In genomic region chr4:993111-994029, GRCh38 we compare ENCODE assay signal across 1 cellular context.
TF ChIP-seq lines count a peak whose summit lies in the region.

Gene SLC26A1, minus strand, starts transcription at chr4:993404. Its CDS starts 1,701 bp downstream, at chr4:991703.

TF ChIP-seq in HepG2, 621 proteins besides CTCF, POLR2A, EP300 and RAD21 (continued from another document and continues in another):
- TF ChIP-seq, protein P1, sequence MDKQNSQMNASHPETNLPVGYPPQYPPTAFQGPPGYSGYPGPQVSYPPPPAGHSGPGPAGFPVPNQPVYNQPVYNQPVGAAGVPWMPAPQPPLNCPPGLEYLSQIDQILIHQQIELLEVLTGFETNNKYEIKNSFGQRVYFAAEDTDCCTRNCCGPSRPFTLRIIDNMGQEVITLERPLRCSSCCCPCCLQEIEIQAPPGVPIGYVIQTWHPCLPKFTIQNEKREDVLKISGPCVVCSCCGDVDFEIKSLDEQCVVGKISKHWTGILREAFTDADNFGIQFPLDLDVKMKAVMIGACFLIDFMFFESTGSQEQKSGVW (CRISPR knock-in tag; IDR thresholded peaks at IDR 0.05; ENCODE audit: borderline replicate concordance), result no peak
- no peak; the same call in 1 of the 2 replicates for TF ChIP-seq NFKBIZ (CRISPR knock-in tag; IDR thresholded peaks at IDR 0.05)
- TF ChIP-seq RNF2 (conservative IDR thresholded peaks at IDR 0.05; ENCODE audit: low read depth), result no peak
- TF ChIP-seq, protein P2, sequence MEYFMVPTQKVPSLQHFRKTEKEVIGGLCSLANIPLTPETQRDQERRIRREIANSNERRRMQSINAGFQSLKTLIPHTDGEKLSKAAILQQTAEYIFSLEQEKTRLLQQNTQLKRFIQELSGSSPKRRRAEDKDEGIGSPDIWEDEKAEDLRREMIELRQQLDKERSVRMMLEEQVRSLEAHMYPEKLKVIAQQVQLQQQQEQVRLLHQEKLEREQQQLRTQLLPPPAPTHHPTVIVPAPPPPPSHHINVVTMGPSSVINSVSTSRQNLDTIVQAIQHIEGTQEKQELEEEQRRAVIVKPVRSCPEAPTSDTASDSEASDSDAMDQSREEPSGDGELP (IDR thresholded peaks at IDR 0.05; ENCODE audit: borderline replicate concordance, low read depth), result peak; percentile 77; the same call in 1 of the 2 replicates
- TF ChIP-seq ZBTB40 (IDR thresholded peaks at IDR 0.05), result no peak
- peak; percentile 55; the same call in 1 of the 2 replicates for TF ChIP-seq ZBTB40 (CRISPR knock-in tag; IDR thresholded peaks at IDR 0.05)
- TF ChIP-seq, protein P3, sequence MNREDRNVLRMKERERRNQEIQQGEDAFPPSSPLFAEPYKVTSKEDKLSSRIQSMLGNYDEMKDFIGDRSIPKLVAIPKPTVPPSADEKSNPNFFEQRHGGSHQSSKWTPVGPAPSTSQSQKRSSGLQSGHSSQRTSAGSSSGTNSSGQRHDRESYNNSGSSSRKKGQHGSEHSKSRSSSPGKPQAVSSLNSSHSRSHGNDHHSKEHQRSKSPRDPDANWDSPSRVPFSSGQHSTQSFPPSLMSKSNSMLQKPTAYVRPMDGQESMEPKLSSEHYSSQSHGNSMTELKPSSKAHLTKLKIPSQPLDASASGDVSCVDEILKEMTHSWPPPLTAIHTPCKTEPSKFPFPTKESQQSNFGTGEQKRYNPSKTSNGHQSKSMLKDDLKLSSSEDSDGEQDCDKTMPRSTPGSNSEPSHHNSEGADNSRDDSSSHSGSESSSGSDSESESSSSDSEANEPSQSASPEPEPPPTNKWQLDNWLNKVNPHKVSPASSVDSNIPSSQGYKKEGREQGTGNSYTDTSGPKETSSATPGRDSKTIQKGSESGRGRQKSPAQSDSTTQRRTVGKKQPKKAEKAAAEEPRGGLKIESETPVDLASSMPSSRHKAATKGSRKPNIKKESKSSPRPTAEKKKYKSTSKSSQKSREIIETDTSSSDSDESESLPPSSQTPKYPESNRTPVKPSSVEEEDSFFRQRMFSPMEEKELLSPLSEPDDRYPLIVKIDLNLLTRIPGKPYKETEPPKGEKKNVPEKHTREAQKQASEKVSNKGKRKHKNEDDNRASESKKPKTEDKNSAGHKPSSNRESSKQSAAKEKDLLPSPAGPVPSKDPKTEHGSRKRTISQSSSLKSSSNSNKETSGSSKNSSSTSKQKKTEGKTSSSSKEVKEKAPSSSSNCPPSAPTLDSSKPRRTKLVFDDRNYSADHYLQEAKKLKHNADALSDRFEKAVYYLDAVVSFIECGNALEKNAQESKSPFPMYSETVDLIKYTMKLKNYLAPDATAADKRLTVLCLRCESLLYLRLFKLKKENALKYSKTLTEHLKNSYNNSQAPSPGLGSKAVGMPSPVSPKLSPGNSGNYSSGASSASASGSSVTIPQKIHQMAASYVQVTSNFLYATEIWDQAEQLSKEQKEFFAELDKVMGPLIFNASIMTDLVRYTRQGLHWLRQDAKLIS (CRISPR knock-in tag; IDR thresholded peaks at IDR 0.05), result 0 out of 2 replicates have a peak, but pooled peaks have one; percentile 27
- TF ChIP-seq PRPF4 (IDR thresholded peaks at IDR 0.05; ENCODE audit: low read depth, low read length, poor library complexity, severe bottlenecking), result no peak
- TF ChIP-seq ZBTB3 (CRISPR knock-in tag; IDR thresholded peaks at IDR 0.05; ENCODE audit: borderline replicate concordance, low read depth), result peak; percentile 12; the same call in 1 of the 2 replicates
- TF ChIP-seq PHF20 (CRISPR knock-in tag; IDR thresholded peaks at IDR 0.05), result peak; percentile 16; the same call in 1 of the 2 replicates
- TF ChIP-seq FLYWCH1 (CRISPR knock-in tag; IDR thresholded peaks at IDR 0.05), result no peak
- TF ChIP-seq ZFAT (CRISPR knock-in tag; conservative IDR thresholded peaks at IDR 0.05), result no peak
- peak; percentile 40 for TF ChIP-seq MTA1 (CRISPR knock-in tag; IDR thresholded peaks at IDR 0.05; ENCODE audit: borderline replicate concordance)
- peak; percentile 19 for TF ChIP-seq TEAD3 (CRISPR knock-in tag; optimal IDR thresholded peaks at IDR 0.05; ENCODE audit: borderline replicate concordance)
- peak; percentile 20 for TF ChIP-seq NRL (CRISPR knock-in tag; IDR thresholded peaks at IDR 0.05; ENCODE audit: borderline replicate concordance)
- TF ChIP-seq TCF7 (IDR thresholded peaks at IDR 0.05; ENCODE audit: low read depth), result no peak
- TF ChIP-seq KDM4B (CRISPR knock-in tag; IDR thresholded peaks at IDR 0.05), result no peak
- no peak for TF ChIP-seq DRAP1 (CRISPR knock-in tag; IDR thresholded peaks at IDR 0.05)
- no peak for TF ChIP-seq ZNF207 (IDR thresholded peaks at IDR 0.05; ENCODE audit: borderline replicate concordance)
- TF ChIP-seq DPF2 (CRISPR knock-in tag; IDR thresholded peaks at IDR 0.05; ENCODE audit: borderline replicate concordance, low read depth), result 0 out of 2 replicates have a peak, but pooled peaks have one; percentile 9
- no peak for TF ChIP-seq ATF6 (CRISPR knock-in tag; conservative IDR thresholded peaks at IDR 0.05)
- TF ChIP-seq HOXA9 (CRISPR knock-in tag; IDR thresholded peaks at IDR 0.05; ENCODE audit: borderline replicate concordance), result no peak
- TF ChIP-seq RARA (CRISPR knock-in tag; IDR thresholded peaks at IDR 0.05), result peak; percentile 55
- no peak for TF ChIP-seq ZNF331 (CRISPR knock-in tag; IDR thresholded peaks at IDR 0.05)
- no peak for TF ChIP-seq ZNF256 (CRISPR knock-in tag; conservative IDR thresholded peaks at IDR 0.05)
- TF ChIP-seq TERF1 (CRISPR knock-in tag; IDR thresholded peaks at IDR 0.05), result no peak
- peak; percentile 42 for TF ChIP-seq TBL1XR1 (IDR thresholded peaks at IDR 0.05; ENCODE audit: borderline replicate concordance, low read length, partially characterized antibody)
- TF ChIP-seq HOXA7 (CRISPR knock-in tag; IDR thresholded peaks at IDR 0.05), result no peak
- TF ChIP-seq CBX5 (CRISPR knock-in tag; IDR thresholded peaks at IDR 0.05; ENCODE audit: borderline replicate concordance), result 0 out of 2 replicates have a peak, but pooled peaks have one; percentile 34
- no peak for TF ChIP-seq NFRKB (IDR thresholded peaks at IDR 0.05)
